In genomic region chr19:17986569-17986968, GRCh38 we compare ENCODE assay signal across 8 cellular contexts. TPM values are rescaled to one million over a fixed set of nuclear protein-coding genes. Genes with fewer than 3 reads are reported as not detected.
"Had no signal": no experiment of that assay in that cellular context is flagged by ENCODE, and none has a peak within 500 bp of the region (broad histone marks: within the 10 kb centered on the region; RNA-seq: fewer than 3 reads in every experiment).

No MANE protein-coding gene starts in this region.

RNA-seq across cellular contexts. Expression of gene KCNN1, which starts 19.7 kb away (rescaled TPM):
- total RNA-seq: PC-3, Peyer's patch, Right ventricle myocardium inferior, Right ventricle myocardium superior, RPMI7951, SJCRH30, SJSA1, T-cell had no signal
